ENCODE assay signal across 1 cellular context in the genomic region with DNA sequence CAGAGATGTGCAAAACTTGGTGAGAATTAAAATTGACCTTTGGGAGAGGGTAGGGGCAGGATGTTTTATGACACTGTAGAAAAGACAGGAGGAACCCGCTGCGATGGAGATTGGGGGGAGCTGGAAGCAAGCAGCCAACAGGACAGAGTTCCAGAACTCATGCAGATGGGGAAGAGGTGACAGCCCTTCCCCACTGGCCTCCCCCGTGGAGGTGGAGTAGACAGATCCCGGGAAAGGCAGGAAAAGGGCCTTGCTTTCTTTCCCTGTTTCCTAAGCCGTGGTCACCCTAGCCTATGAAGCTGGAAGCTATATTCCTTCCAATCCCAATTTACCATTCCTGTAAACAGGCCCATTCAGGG.
A peak's percentile ranks its signal among the peaks of the same experiment; 100 is the strongest.
TF ChIP-seq lines count a peak whose summit lies in the region.

No MANE protein-coding gene starts in this region.

TF ChIP-seq in HepG2, 621 proteins besides CTCF, POLR2A, EP300 and RAD21 (continued from another document):
- TF ChIP-seq, protein P1, sequence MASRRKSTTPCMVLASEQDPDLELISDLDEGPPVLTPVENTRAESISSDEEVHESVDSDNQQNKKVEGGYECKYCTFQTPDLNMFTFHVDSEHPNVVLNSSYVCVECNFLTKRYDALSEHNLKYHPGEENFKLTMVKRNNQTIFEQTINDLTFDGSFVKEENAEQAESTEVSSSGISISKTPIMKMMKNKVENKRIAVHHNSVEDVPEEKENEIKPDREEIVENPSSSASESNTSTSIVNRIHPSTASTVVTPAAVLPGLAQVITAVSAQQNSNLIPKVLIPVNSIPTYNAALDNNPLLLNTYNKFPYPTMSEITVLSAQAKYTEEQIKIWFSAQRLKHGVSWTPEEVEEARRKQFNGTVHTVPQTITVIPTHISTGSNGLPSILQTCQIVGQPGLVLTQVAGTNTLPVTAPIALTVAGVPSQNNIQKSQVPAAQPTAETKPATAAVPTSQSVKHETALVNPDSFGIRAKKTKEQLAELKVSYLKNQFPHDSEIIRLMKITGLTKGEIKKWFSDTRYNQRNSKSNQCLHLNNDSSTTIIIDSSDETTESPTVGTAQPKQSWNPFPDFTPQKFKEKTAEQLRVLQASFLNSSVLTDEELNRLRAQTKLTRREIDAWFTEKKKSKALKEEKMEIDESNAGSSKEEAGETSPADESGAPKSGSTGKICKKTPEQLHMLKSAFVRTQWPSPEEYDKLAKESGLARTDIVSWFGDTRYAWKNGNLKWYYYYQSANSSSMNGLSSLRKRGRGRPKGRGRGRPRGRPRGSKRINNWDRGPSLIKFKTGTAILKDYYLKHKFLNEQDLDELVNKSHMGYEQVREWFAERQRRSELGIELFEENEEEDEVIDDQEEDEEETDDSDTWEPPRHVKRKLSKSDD (CRISPR knock-in tag; IDR thresholded peaks at IDR 0.05; ENCODE audit: low read depth): no peak
- TF ChIP-seq ESRRA (CRISPR knock-in tag; IDR thresholded peaks at IDR 0.05; ENCODE audit: low read depth) (no peak), JDP2 (CRISPR knock-in tag; IDR thresholded peaks at IDR 0.05; ENCODE audit: borderline replicate concordance) (no peak), ISL2 (CRISPR knock-in tag; IDR thresholded peaks at IDR 0.05) (0 out of 2 replicates have a peak, but pooled peaks have one; percentile 10), RBM22 (optimal IDR thresholded peaks at IDR 0.05; ENCODE audit: low read length) (peak; percentile 80), ZNF614 (CRISPR knock-in tag; IDR thresholded peaks at IDR 0.05; ENCODE audit: borderline replicate concordance) (no peak)
- TF ChIP-seq, protein P2, sequence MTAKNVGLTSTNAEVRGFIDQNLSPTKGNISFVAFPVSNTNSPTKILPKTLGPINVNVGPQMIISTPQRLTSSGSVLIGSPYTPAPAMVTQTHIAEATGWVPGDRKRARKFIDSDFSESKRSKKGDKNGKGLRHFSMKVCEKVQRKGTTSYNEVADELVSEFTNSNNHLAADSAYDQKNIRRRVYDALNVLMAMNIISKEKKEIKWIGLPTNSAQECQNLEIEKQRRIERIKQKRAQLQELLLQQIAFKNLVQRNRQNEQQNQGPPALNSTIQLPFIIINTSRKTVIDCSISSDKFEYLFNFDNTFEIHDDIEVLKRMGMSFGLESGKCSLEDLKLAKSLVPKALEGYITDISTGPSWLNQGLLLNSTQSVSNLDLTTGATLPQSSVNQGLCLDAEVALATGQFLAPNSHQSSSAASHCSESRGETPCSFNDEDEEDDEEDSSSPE (CRISPR knock-in tag; IDR thresholded peaks at IDR 0.05): no peak
- TF ChIP-seq, protein P3, sequence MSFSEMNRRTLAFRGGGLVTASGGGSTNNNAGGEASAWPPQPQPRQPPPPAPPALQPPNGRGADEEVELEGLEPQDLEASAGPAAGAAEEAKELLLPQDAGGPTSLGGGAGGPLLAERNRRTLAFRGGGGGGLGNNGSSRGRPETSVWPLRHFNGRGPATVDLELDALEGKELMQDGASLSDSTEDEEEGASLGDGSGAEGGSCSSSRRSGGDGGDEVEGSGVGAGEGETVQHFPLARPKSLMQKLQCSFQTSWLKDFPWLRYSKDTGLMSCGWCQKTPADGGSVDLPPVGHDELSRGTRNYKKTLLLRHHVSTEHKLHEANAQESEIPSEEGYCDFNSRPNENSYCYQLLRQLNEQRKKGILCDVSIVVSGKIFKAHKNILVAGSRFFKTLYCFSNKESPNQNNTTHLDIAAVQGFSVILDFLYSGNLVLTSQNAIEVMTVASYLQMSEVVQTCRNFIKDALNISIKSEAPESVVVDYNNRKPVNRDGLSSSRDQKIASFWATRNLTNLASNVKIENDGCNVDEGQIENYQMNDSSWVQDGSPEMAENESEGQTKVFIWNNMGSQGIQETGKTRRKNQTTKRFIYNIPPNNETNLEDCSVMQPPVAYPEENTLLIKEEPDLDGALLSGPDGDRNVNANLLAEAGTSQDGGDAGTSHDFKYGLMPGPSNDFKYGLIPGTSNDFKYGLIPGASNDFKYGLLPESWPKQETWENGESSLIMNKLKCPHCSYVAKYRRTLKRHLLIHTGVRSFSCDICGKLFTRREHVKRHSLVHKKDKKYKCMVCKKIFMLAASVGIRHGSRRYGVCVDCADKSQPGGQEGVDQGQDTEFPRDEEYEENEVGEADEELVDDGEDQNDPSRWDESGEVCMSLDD (CRISPR knock-in tag; IDR thresholded peaks at IDR 0.05; ENCODE audit: borderline replicate concordance): no peak
